Comparison of ENCODE assay signal across 12 cellular contexts in genomic region chr12:132329036-132329738, GRCh38. TPM values are rescaled to one million over a fixed set of nuclear protein-coding genes. Genes with fewer than 3 reads are reported as not detected.
A peak's percentile ranks its signal among the peaks of the same experiment; 100 is the strongest.
DNase-seq lines count a peak whose midpoint lies in the region; ATAC-seq and TF ChIP-seq lines count a peak whose summit lies in the region.
"Had no signal": no experiment of that assay in that cellular context is flagged by ENCODE, and none has a peak within 500 bp of the region (broad histone marks: within the 10 kb centered on the region; RNA-seq: fewer than 3 reads in every experiment).

Gene GALNT9 (minus strand): TSS chr12:132329589. CDS start chr12:132329203, 386 bp downstream.

- H3K9me3 ChIP-seq in hepatocyte (ENCODE audit: low read depth) = no peaks in the 10 kb centered on the region

- H3K4me1 ChIP-seq in hepatocyte (ENCODE audit: insufficient read depth) = no peaks in the 10 kb centered on the region

- H3K4me3 ChIP-seq in hepatocyte = no peak within 1 kb of the TSS

- peaks cover 62% of the 10 kb centered on the region for H3K27me3 ChIP-seq in hepatocyte

- WGBS in hepatocyte (ENCODE audit: low lambda C conversion rate, missing lambda C conversion rate) = 23% methylated on average over 30 of the region's 86 CpGs

- H3K36me3 ChIP-seq in hepatocyte (replicated peaks; ENCODE audit: insufficient read depth, low read depth) = no peaks in the 10 kb centered on the region

- ATAC-seq in left cardiac atrium (peak; percentile 4 to 21), HG02885 (IDR thresholded peaks at IDR 0.05; ENCODE audit: poor library complexity, unreplicated experiment) (no peak), HG02852 (IDR thresholded peaks at IDR 0.05; ENCODE audit: unreplicated experiment) (no peak)
- no peak for ATAC-seq in stimulated activated naive CD8-positive, alpha-beta T cell treated with anti-CD3 and anti-CD28 coated beads, Interleukin-15, Interleukin-2, amounts not matched to agents 100 U/mL and 50 U/mL, for 24 hours
- ATAC-seq: T-helper 17 cell had no signal

- H3K9me2 ChIP-seq in hepatocyte (replicated peaks; ENCODE audit: insufficient read depth) = no peaks in the 10 kb centered on the region

- H2AFZ ChIP-seq in hepatocyte = no peak within 1 kb of the TSS

- H3K4me2 ChIP-seq in hepatocyte = peak within 1 kb of the TSS; percentile 44

- H4K20me1 ChIP-seq in hepatocyte (ENCODE audit: insufficient read depth, poor library complexity, severe bottlenecking) = no peaks in the 10 kb centered on the region

- TF ChIP-seq CTCF in VCaP (conservative IDR thresholded peaks at IDR 0.05) (no peak), hepatocyte (IDR thresholded peaks at IDR 0.05; ENCODE audit: poor library complexity) (no peak)

- H3K79me2 ChIP-seq in hepatocyte = no peaks in the 10 kb centered on the region

- DNase-seq in left cardiac atrium (no peak), cardiac septum (ENCODE audit: low spot score) (no peak), hepatocyte (ENCODE audit: low spot score) (peak; percentile 59), DMS53 (lab: John Stamatoyannopoulos, UW) (no peak)
- DNase-seq in stimulated activated naive CD8-positive, alpha-beta T cell treated with anti-CD3 and anti-CD28 coated beads, Interleukin-15, Interleukin-2, amounts not matched to agents 100 U/mL and 50 U/mL, for 24 hours = peak; percentile 9
- DNase-seq: CD4-positive, CD25-positive, alpha-beta regulatory T cell; cortex of kidney; KBM-7; T-helper 17 cell had no signal

- H3K27ac ChIP-seq in VCaP (peak within 1 kb of the TSS; percentile 43; the same call in 1 of the 2 replicates), hepatocyte (no peak within 1 kb of the TSS)

- intact Hi-C loops in left cardiac atrium (cut with DNase I) (no loop called here), cardiac septum (cut with DNase I) (no loop called here)

RNA-seq across cellular contexts. Expression of gene GALNT9, which starts in this region (rescaled TPM):
- total RNA-seq in left cardiac atrium (1 to 10 TPM; 2.6 to 2.7 TPM), cardiac septum (not detected), hepatocyte (2.2 and 3.9 TPM in 2 replicates)
- polyA plus RNA-seq in hepatocyte = 3.0 and 4.7 TPM in 2 replicates
- total RNA-seq: T-helper 17 cell had no signal

Comparison
In these comparisons a context has a peak if more than half of its experiments do, and no peak if none do; other contexts are left out.
1. ATAC-seq: peak in left cardiac atrium (2 of 2); none in stimulated activated naive CD8-positive, alpha-beta T cell treated with anti-CD3 and anti-CD28 coated beads, Interleukin-15, Interleukin-2, amounts not matched to agents 100 U/mL and 50 U/mL, for 24 hours (single experiment), HG02885 (single experiment) and HG02852 (single experiment).
2. DNase-seq: peak in hepatocyte (single experiment) and stimulated activated naive CD8-positive, alpha-beta T cell treated with anti-CD3 and anti-CD28 coated beads, Interleukin-15, Interleukin-2, amounts not matched to agents 100 U/mL and 50 U/mL, for 24 hours (single experiment); none in left cardiac atrium (single experiment), cardiac septum (single experiment) and DMS53 (single experiment).